1 cellular context compared by ENCODE assay signal in the genomic region with DNA sequence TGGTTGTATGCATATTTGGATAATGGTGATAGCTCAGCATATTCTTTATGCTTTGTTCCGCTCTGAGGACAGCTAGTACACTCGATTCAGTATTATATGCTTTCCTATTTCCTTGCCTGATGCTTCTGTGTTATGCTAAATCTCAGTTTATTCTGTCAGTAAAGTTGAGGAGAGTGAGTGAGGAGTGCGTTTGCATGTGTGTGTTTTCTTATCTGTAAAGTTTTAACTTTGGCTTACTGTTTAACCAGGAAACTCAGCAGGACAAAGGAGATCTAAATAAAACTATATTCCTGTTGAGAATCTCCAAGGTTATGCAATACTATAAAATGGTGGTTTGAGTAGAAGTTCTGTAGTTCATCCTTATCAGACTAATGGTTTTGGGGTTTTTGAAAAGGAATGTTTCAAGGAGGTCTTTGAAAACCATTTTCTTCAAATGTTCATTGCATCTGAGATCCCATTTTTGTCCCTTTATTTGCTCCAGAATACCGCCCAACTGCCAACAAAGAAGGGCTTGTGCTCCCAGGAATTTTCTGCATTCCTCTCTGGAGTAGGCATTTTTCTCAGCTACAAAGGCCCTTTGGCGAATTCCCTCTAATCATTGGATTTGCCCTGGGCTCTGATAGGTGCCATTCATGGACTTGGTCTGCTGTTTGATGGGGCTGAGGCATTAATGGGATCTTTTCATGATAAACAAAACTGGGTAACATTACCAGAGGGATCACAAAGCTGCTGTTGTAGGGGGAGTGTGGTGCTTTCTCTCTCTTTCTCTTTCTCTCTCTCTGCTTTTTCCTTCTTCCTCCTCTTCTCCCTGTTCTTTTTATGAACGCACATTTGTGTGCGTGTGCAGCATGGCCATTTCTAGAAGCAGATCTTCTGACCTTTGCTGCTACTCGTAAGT.
A peak's percentile ranks its signal among the peaks of the same experiment; 100 is the strongest.
TF ChIP-seq lines count a peak whose summit lies in the region.

No MANE protein-coding gene starts in this region.

TF ChIP-seq in HepG2, 621 proteins besides CTCF, POLR2A, EP300 and RAD21 (continued from another document and continues in another):
- TF ChIP-seq, protein P1, sequence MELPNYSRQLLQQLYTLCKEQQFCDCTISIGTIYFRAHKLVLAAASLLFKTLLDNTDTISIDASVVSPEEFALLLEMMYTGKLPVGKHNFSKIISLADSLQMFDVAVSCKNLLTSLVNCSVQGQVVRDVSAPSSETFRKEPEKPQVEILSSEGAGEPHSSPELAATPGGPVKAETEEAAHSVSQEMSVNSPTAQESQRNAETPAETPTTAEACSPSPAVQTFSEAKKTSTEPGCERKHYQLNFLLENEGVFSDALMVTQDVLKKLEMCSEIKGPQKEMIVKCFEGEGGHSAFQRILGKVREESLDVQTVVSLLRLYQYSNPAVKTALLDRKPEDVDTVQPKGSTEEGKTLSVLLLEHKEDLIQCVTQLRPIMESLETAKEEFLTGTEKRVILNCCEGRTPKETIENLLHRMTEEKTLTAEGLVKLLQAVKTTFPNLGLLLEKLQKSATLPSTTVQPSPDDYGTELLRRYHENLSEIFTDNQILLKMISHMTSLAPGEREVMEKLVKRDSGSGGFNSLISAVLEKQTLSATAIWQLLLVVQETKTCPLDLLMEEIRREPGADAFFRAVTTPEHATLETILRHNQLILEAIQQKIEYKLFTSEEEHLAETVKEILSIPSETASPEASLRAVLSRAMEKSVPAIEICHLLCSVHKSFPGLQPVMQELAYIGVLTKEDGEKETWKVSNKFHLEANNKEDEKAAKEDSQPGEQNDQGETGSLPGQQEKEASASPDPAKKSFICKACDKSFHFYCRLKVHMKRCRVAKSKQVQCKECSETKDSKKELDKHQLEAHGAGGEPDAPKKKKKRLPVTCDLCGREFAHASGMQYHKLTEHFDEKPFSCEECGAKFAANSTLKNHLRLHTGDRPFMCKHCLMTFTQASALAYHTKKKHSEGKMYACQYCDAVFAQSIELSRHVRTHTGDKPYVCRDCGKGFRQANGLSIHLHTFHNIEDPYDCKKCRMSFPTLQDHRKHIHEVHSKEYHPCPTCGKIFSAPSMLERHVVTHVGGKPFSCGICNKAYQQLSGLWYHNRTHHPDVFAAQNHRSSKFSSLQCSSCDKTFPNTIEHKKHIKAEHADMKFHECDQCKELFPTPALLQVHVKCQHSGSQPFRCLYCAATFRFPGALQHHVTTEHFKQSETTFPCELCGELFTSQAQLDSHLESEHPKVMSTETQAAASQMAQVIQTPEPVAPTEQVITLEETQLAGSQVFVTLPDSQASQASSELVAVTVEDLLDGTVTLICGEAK (IDR thresholded peaks at IDR 0.05) = peak; percentile 32; the same call in 1 of the 2 replicates
- TF ChIP-seq, protein P1 (CRISPR knock-in tag; IDR thresholded peaks at IDR 0.05) = no peak
- 0 out of 2 replicates have a peak, but pooled peaks have one; percentile 26 for TF ChIP-seq WIZ (CRISPR knock-in tag; IDR thresholded peaks at IDR 0.05)
- peak; percentile 52 for TF ChIP-seq SALL1 (CRISPR knock-in tag; IDR thresholded peaks at IDR 0.05)
- TF ChIP-seq FOXA1 (IDR thresholded peaks at IDR 0.05) = no peak
- peak; percentile 4 for TF ChIP-seq FOXA1 (CRISPR knock-in tag; IDR thresholded peaks at IDR 0.05)
- TF ChIP-seq ZNF614 (CRISPR knock-in tag; IDR thresholded peaks at IDR 0.05; ENCODE audit: borderline replicate concordance) = peak; percentile 53; the same call in 1 of the 2 replicates
- peak; percentile 65 for TF ChIP-seq NCOA2 (CRISPR knock-in tag; IDR thresholded peaks at IDR 0.05)
- TF ChIP-seq ZMAT3 (CRISPR knock-in tag; conservative IDR thresholded peaks at IDR 0.05) = no peak
- TF ChIP-seq ZNF629 (CRISPR knock-in tag; conservative IDR thresholded peaks at IDR 0.05) = 0 out of 2 replicates have a peak, but pooled peaks have one; percentile 24
- TF ChIP-seq ZMYM2 (CRISPR knock-in tag; IDR thresholded peaks at IDR 0.05) = no peak
- TF ChIP-seq, protein P2, sequence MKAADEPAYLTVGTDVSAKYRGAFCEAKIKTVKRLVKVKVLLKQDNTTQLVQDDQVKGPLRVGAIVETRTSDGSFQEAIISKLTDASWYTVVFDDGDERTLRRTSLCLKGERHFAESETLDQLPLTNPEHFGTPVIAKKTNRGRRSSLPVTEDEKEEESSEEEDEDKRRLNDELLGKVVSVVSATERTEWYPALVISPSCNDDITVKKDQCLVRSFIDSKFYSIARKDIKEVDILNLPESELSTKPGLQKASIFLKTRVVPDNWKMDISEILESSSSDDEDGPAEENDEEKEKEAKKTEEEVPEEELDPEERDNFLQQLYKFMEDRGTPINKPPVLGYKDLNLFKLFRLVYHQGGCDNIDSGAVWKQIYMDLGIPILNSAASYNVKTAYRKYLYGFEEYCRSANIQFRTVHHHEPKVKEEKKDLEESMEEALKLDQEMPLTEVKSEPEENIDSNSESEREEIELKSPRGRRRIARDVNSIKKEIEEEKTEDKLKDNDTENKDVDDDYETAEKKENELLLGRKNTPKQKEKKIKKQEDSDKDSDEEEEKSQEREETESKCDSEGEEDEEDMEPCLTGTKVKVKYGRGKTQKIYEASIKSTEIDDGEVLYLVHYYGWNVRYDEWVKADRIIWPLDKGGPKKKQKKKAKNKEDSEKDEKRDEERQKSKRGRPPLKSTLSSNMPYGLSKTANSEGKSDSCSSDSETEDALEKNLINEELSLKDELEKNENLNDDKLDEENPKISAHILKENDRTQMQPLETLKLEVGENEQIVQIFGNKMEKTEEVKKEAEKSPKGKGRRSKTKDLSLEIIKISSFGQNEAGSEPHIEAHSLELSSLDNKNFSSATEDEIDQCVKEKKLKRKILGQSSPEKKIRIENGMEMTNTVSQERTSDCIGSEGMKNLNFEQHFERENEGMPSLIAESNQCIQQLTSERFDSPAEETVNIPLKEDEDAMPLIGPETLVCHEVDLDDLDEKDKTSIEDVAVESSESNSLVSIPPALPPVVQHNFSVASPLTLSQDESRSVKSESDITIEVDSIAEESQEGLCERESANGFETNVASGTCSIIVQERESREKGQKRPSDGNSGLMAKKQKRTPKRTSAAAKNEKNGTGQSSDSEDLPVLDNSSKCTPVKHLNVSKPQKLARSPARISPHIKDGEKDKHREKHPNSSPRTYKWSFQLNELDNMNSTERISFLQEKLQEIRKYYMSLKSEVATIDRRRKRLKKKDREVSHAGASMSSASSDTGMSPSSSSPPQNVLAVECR (CRISPR knock-in tag; IDR thresholded peaks at IDR 0.05; ENCODE audit: borderline replicate concordance) = peak; percentile 59; the same call in 1 of the 2 replicates
- 0 out of 2 replicates have a peak, but pooled peaks have one; percentile 9 for TF ChIP-seq SP5 (CRISPR knock-in tag; IDR thresholded peaks at IDR 0.05; ENCODE audit: borderline replicate concordance, low read depth)
- TF ChIP-seq, protein P3, sequence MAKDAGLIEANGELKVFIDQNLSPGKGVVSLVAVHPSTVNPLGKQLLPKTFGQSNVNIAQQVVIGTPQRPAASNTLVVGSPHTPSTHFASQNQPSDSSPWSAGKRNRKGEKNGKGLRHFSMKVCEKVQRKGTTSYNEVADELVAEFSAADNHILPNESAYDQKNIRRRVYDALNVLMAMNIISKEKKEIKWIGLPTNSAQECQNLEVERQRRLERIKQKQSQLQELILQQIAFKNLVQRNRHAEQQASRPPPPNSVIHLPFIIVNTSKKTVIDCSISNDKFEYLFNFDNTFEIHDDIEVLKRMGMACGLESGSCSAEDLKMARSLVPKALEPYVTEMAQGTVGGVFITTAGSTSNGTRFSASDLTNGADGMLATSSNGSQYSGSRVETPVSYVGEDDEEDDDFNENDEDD (CRISPR knock-in tag; IDR thresholded peaks at IDR 0.05; ENCODE audit: borderline replicate concordance) = peak; percentile 26; the same call in 1 of the 2 replicates
- 0 out of 2 replicates have a peak, but pooled peaks have one; percentile 26 for TF ChIP-seq SNAPC2 (CRISPR knock-in tag; IDR thresholded peaks at IDR 0.05)
- peak; percentile 28; the same call in 1 of the 2 replicates for TF ChIP-seq RFXAP (CRISPR knock-in tag; IDR thresholded peaks at IDR 0.05; ENCODE audit: borderline replicate concordance)
- TF ChIP-seq ZNF772 (CRISPR knock-in tag; IDR thresholded peaks at IDR 0.05) = peak; percentile 51; the same call in 1 of the 2 replicates
- TF ChIP-seq ATAD3A (CRISPR knock-in tag; IDR thresholded peaks at IDR 0.05) = no peak
- TF ChIP-seq, protein P4, sequence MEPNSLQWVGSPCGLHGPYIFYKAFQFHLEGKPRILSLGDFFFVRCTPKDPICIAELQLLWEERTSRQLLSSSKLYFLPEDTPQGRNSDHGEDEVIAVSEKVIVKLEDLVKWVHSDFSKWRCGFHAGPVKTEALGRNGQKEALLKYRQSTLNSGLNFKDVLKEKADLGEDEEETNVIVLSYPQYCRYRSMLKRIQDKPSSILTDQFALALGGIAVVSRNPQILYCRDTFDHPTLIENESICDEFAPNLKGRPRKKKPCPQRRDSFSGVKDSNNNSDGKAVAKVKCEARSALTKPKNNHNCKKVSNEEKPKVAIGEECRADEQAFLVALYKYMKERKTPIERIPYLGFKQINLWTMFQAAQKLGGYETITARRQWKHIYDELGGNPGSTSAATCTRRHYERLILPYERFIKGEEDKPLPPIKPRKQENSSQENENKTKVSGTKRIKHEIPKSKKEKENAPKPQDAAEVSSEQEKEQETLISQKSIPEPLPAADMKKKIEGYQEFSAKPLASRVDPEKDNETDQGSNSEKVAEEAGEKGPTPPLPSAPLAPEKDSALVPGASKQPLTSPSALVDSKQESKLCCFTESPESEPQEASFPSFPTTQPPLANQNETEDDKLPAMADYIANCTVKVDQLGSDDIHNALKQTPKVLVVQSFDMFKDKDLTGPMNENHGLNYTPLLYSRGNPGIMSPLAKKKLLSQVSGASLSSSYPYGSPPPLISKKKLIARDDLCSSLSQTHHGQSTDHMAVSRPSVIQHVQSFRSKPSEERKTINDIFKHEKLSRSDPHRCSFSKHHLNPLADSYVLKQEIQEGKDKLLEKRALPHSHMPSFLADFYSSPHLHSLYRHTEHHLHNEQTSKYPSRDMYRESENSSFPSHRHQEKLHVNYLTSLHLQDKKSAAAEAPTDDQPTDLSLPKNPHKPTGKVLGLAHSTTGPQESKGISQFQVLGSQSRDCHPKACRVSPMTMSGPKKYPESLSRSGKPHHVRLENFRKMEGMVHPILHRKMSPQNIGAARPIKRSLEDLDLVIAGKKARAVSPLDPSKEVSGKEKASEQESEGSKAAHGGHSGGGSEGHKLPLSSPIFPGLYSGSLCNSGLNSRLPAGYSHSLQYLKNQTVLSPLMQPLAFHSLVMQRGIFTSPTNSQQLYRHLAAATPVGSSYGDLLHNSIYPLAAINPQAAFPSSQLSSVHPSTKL (CRISPR knock-in tag; IDR thresholded peaks at IDR 0.05) = peak; percentile 77; the same call in 1 of the 2 replicates
- peak; percentile 16; the same call in 1 of the 2 replicates for TF ChIP-seq RARA (CRISPR knock-in tag; IDR thresholded peaks at IDR 0.05)
- peak; percentile 57; the same call in 1 of the 2 replicates for TF ChIP-seq TAF1 (CRISPR knock-in tag; IDR thresholded peaks at IDR 0.05)
- TF ChIP-seq TCF7 (IDR thresholded peaks at IDR 0.05; ENCODE audit: low read depth) = peak; percentile 51
- TF ChIP-seq, protein P5, sequence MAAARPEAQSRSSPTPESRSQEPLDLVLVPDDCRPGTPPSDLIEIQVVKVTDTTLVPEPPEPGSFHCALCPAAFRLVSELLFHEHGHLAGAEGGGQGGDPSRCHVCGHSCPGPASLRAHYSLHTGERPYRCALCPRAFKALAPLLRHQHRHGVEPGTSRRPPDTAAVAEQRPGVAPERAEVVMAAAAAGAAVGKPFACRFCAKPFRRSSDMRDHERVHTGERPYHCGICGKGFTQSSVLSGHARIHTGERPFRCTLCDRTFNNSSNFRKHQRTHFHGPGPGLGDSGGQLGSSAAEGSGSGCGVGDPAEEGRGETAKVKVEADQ (CRISPR knock-in tag; IDR thresholded peaks at IDR 0.05; ENCODE audit: borderline replicate concordance) = peak; percentile 80; the same call in 1 of the 2 replicates
- 0 out of 2 replicates have a peak, but pooled peaks have one; percentile 5 for TF ChIP-seq PHF8 (CRISPR knock-in tag; IDR thresholded peaks at IDR 0.05)
- TF ChIP-seq ZSCAN31 (CRISPR knock-in tag; IDR thresholded peaks at IDR 0.05; ENCODE audit: low read depth) = peak; percentile 64; the same call in 1 of the 2 replicates
- TF ChIP-seq HNF4A (CRISPR knock-in tag; IDR thresholded peaks at IDR 0.05) = 0 out of 2 replicates have a peak, but pooled peaks have one; percentile 8
- TF ChIP-seq BCL6 (CRISPR knock-in tag; IDR thresholded peaks at IDR 0.05) = peak; percentile 43
- TF ChIP-seq SPEN (CRISPR knock-in tag; IDR thresholded peaks at IDR 0.05; ENCODE audit: low read depth) = 0 out of 2 replicates have a peak, but pooled peaks have one; percentile 23
- TF ChIP-seq, protein P6, sequence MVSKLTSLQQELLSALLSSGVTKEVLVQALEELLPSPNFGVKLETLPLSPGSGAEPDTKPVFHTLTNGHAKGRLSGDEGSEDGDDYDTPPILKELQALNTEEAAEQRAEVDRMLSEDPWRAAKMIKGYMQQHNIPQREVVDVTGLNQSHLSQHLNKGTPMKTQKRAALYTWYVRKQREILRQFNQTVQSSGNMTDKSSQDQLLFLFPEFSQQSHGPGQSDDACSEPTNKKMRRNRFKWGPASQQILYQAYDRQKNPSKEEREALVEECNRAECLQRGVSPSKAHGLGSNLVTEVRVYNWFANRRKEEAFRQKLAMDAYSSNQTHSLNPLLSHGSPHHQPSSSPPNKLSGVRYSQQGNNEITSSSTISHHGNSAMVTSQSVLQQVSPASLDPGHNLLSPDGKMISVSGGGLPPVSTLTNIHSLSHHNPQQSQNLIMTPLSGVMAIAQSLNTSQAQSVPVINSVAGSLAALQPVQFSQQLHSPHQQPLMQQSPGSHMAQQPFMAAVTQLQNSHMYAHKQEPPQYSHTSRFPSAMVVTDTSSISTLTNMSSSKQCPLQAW (CRISPR knock-in tag; IDR thresholded peaks at IDR 0.05) = peak; percentile 63; the same call in 1 of the 2 replicates
